18 cellular contexts compared by ENCODE assay signal in the genomic region with DNA sequence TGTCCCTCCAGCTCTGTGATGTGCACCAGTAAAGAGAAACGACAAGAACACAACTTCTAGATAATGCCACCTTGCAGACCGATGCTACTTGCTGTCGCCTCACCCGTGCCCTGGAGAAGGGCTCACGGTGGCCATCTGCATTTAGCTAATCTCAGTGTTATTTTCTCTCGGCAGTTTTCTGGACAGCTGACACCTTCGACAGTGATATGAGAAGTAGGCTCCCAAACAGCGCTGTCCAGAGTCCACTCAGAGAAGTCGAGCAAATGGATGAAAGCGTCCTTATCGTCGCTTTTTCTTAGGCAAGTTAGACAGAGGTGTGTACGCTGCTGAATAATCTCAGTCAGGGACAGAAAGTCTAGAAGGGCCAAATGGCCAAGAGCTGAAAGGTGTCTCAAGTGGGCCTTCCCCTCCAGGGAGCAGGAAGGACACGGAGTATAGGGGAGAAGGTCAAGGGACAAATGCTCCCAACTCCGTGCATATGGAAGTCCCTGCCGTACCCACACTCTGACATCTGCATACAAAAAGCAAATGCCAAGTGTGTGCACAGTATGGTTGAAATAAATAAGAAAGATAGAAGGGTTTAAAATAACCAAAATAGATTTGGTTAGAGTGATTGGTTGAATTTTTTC. TPM values are rescaled to one million over a fixed set of nuclear protein-coding genes. Genes with fewer than 3 reads are reported as not detected.
"Had no signal": no experiment of that assay in that cellular context is flagged by ENCODE, and none has a peak within 500 bp of the region (broad histone marks: within the 10 kb centered on the region; RNA-seq: fewer than 3 reads in every experiment).

No MANE protein-coding gene starts in this region.

- H3K9me3 ChIP-seq: spleen, thoracic aorta, upper lobe of left lung had no signal

- H3K36me3 ChIP-seq: neural progenitor cell, spleen, thoracic aorta, upper lobe of left lung had no signal

- ATAC-seq: left colon; naive thymus-derived CD8-positive, alpha-beta T cell had no signal

- DNase-seq: activated CD4-positive, alpha-beta memory T cell treated with anti-CD3 and anti-CD28 coated beads for 36 hours; activated CD4-positive, alpha-beta T cell treated with anti-CD3 and anti-CD28 coated beads for 48 hours; activated naive CD4-positive, alpha-beta T cell treated with Interleukin-2 at 50 U/mL for 16 hours; activated naive CD8-positive, alpha-beta T cell treated with anti-CD3 and anti-CD28 coated beads, Interleukin-2, amount 10 ng/mL, durations not matched to agents 7 days and 5 days; activated T-cell treated with anti-CD3 and anti-CD28 coated beads, Interleukin-2, amount 50 U/mL, for 48 hours; amniotic stem cell; effector CD8-positive, alpha-beta T cell; islet precursor cell; left colon; naive thymus-derived CD8-positive, alpha-beta T cell; retina; spleen; stimulated activated CD4-positive, alpha-beta T cell treated with anti-CD3 and anti-CD28 coated beads, Interleukin-4, amount 100 ng/mL, for 1 hour; stimulated activated naive CD4-positive, alpha-beta T cell; upper lobe of left lung had no signal

- H3K4me1 ChIP-seq: spleen, upper lobe of left lung had no signal

- H3K4me2 ChIP-seq: neural progenitor cell had no signal

- H3K9ac ChIP-seq: neural progenitor cell had no signal

- H3K4me3 ChIP-seq: lung, neural progenitor cell, spleen, thoracic aorta, upper lobe of left lung had no signal

- H3K27me3 ChIP-seq: neural progenitor cell, spleen, upper lobe of left lung had no signal

- H3K27ac ChIP-seq: neural progenitor cell, spleen, thoracic aorta, upper lobe of left lung had no signal

RNA-seq across cellular contexts. Expression of a gene that starts 42.4 kb away (rescaled TPM):
- total RNA-seq: activated CD4-positive, alpha-beta memory T cell treated with anti-CD3 and anti-CD28 coated beads for 36 hours; activated naive CD8-positive, alpha-beta T cell treated with anti-CD3 and anti-CD28 coated beads, Interleukin-2, amount 10 ng/mL, durations not matched to agents 7 days and 5 days; naive thymus-derived CD8-positive, alpha-beta T cell had no signal
- polyA plus RNA-seq: naive thymus-derived CD8-positive, alpha-beta T cell had no signal
